In the genomic region with DNA sequence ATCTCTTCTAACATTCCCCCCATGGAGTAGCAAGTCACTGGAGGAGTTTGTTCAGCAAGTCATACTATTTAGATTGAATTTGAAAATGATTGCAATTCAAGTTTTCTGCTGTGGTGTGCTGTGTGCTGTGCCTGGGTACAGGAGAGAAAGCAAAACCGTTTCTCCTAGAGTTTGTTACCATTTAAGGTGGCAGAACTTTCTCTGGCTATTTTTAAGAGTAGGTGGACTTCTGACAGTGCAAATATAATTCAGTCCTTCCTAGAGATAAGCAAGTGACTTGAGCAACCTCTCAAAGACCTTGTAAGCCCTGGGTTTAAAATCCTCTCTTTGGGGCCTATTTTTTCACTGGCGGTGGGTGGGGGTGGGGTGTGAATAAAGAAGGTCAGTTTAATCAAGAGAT, we compare ENCODE assay signal across 2 cellular contexts.
TF ChIP-seq lines count a peak whose summit lies in the region.

No MANE protein-coding gene starts in this region.

TF ChIP-seq in IMR-90, 13 proteins besides CTCF, POLR2A, EP300 and RAD21:
- TF ChIP-seq, protein P1, sequence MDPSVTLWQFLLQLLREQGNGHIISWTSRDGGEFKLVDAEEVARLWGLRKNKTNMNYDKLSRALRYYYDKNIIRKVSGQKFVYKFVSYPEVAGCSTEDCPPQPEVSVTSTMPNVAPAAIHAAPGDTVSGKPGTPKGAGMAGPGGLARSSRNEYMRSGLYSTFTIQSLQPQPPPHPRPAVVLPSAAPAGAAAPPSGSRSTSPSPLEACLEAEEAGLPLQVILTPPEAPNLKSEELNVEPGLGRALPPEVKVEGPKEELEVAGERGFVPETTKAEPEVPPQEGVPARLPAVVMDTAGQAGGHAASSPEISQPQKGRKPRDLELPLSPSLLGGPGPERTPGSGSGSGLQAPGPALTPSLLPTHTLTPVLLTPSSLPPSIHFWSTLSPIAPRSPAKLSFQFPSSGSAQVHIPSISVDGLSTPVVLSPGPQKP (IDR thresholded peaks at IDR 0.05; ENCODE audit: borderline replicate concordance, low read depth, low read length), result no peak
- TF ChIP-seq MAZ (IDR thresholded peaks at IDR 0.05; ENCODE audit: borderline replicate concordance, low read depth, low read length) (no peak), MAFK (IDR thresholded peaks at IDR 0.05; ENCODE audit: low read depth, low read length) (no peak)

TF ChIP-seq in SK-N-SH, 30 proteins besides CTCF, POLR2A, EP300 and RAD21:
- TF ChIP-seq RFX5 (IDR thresholded peaks at IDR 0.05; ENCODE audit: low read length), result no peak
- no peak for TF ChIP-seq MAX (IDR thresholded peaks at IDR 0.05; ENCODE audit: low read depth)
- no peak for TF ChIP-seq NFIC (IDR thresholded peaks at IDR 0.05; ENCODE audit: borderline replicate concordance)
